1 cellular context compared by ENCODE assay signal in the genomic region with DNA sequence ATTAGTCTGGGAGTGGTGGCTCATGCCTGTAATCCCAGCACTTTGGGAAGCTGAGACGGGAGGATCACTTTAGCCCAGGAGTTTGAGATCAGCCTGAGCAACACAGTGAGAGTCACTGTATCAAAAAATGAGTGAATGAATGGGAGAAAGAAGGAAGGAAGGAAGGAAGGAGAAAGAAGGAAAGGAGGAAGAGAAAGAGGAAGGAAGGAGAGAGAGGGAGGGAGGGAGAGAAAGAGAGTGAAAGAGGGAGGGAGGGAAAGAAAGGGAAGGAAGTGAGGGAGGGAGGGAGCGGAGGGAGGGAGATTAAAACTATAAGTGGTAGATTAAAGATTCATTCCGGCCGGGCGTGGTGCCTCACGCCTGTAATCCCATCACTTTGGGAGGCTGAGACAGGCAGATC.
TF ChIP-seq lines count a peak whose summit lies in the region.

No MANE protein-coding gene starts in this region.

TF ChIP-seq in K562, 482 proteins besides CTCF, POLR2A, EP300 and RAD21 (continued from another document and continues in another):
- TF ChIP-seq, protein P1, sequence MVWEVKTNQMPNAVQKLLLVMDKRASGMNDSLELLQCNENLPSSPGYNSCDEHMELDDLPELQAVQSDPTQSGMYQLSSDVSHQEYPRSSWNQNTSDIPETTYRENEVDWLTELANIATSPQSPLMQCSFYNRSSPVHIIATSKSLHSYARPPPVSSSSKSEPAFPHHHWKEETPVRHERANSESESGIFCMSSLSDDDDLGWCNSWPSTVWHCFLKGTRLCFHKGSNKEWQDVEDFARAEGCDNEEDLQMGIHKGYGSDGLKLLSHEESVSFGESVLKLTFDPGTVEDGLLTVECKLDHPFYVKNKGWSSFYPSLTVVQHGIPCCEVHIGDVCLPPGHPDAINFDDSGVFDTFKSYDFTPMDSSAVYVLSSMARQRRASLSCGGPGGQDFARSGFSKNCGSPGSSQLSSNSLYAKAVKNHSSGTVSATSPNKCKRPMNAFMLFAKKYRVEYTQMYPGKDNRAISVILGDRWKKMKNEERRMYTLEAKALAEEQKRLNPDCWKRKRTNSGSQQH (CRISPR knock-in tag; IDR thresholded peaks at IDR 0.05) = 0 out of 2 replicates have a peak, but pooled peaks have one; percentile 19
- TF ChIP-seq, protein P2, sequence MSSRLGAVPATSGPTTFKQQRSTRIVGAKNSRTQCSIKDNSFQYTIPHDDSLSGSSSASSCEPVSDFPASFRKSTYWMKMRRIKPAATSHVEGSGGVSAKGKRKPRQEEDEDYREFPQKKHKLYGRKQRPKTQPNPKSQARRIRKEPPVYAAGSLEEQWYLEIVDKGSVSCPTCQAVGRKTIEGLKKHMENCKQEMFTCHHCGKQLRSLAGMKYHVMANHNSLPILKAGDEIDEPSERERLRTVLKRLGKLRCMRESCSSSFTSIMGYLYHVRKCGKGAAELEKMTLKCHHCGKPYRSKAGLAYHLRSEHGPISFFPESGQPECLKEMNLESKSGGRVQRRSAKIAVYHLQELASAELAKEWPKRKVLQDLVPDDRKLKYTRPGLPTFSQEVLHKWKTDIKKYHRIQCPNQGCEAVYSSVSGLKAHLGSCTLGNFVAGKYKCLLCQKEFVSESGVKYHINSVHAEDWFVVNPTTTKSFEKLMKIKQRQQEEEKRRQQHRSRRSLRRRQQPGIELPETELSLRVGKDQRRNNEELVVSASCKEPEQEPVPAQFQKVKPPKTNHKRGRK (tag; IDR thresholded peaks at IDR 0.05) = peak; percentile 80
- TF ChIP-seq MTA2 (IDR thresholded peaks at IDR 0.05; ENCODE audit: low read depth) (peak; percentile 40; the same call in 1 of the 2 replicates), L3MBTL2 (IDR thresholded peaks at IDR 0.05) (no peak), PPARD (CRISPR knock-in tag; IDR thresholded peaks at IDR 0.05) (no peak), OTX1 (CRISPR knock-in tag; IDR thresholded peaks at IDR 0.05) (0 out of 2 replicates have a peak, but pooled peaks have one; percentile 24), FOXK1 (CRISPR knock-in tag; IDR thresholded peaks at IDR 0.05; ENCODE audit: borderline replicate concordance) (no peak), FOXJ3 (CRISPR knock-in tag; IDR thresholded peaks at IDR 0.05) (no peak), PRMT5 (CRISPR knock-in tag; IDR thresholded peaks at IDR 0.05) (no peak), MEF2A (IDR thresholded peaks at IDR 0.05; ENCODE audit: control insufficient read depth, low read depth, low read length) (no peak), SAFB2 (IDR thresholded peaks at IDR 0.05; ENCODE audit: borderline replicate concordance, low read depth, low read length, severe bottlenecking) (no peak), NBN (IDR thresholded peaks at IDR 0.05; ENCODE audit: low read depth) (0 out of 2 replicates have a peak, but pooled peaks have one; percentile 25), SETDB1 (IDR thresholded peaks at IDR 0.05; ENCODE audit: low read length) (no peak), ZNF717 (CRISPR knock-in tag; IDR thresholded peaks at IDR 0.05) (no peak), ELF2 (CRISPR knock-in tag; IDR thresholded peaks at IDR 0.05) (no peak), POU5F1 (IDR thresholded peaks at IDR 0.05; ENCODE audit: borderline replicate concordance, low read depth, low read length, partially characterized antibody) (no peak), ZNF444 (CRISPR knock-in tag; IDR thresholded peaks at IDR 0.05) (no peak), NCOA6 (IDR thresholded peaks at IDR 0.05) (no peak), PHF8 (IDR thresholded peaks at IDR 0.05; ENCODE audit: borderline replicate concordance, low read length) (no peak), HDAC1 (IDR thresholded peaks at IDR 0.05) (0 out of 4 replicates have a peak, but pooled peaks of 1 of the 2 experiments have one; percentile 27), DPF2 (IDR thresholded peaks at IDR 0.05) (0 out of 2 replicates have a peak, but pooled peaks have one; percentile 48), KAT8 (IDR thresholded peaks at IDR 0.05; ENCODE audit: low read depth) (no peak), ARNT (IDR thresholded peaks at IDR 0.05) (no peak), NCOA1 (IDR thresholded peaks at IDR 0.05; ENCODE audit: low read depth) (no peak), ZC3H11A (IDR thresholded peaks at IDR 0.05; ENCODE audit: low read depth, low read length) (no peak)
- TF ChIP-seq, protein P3, sequence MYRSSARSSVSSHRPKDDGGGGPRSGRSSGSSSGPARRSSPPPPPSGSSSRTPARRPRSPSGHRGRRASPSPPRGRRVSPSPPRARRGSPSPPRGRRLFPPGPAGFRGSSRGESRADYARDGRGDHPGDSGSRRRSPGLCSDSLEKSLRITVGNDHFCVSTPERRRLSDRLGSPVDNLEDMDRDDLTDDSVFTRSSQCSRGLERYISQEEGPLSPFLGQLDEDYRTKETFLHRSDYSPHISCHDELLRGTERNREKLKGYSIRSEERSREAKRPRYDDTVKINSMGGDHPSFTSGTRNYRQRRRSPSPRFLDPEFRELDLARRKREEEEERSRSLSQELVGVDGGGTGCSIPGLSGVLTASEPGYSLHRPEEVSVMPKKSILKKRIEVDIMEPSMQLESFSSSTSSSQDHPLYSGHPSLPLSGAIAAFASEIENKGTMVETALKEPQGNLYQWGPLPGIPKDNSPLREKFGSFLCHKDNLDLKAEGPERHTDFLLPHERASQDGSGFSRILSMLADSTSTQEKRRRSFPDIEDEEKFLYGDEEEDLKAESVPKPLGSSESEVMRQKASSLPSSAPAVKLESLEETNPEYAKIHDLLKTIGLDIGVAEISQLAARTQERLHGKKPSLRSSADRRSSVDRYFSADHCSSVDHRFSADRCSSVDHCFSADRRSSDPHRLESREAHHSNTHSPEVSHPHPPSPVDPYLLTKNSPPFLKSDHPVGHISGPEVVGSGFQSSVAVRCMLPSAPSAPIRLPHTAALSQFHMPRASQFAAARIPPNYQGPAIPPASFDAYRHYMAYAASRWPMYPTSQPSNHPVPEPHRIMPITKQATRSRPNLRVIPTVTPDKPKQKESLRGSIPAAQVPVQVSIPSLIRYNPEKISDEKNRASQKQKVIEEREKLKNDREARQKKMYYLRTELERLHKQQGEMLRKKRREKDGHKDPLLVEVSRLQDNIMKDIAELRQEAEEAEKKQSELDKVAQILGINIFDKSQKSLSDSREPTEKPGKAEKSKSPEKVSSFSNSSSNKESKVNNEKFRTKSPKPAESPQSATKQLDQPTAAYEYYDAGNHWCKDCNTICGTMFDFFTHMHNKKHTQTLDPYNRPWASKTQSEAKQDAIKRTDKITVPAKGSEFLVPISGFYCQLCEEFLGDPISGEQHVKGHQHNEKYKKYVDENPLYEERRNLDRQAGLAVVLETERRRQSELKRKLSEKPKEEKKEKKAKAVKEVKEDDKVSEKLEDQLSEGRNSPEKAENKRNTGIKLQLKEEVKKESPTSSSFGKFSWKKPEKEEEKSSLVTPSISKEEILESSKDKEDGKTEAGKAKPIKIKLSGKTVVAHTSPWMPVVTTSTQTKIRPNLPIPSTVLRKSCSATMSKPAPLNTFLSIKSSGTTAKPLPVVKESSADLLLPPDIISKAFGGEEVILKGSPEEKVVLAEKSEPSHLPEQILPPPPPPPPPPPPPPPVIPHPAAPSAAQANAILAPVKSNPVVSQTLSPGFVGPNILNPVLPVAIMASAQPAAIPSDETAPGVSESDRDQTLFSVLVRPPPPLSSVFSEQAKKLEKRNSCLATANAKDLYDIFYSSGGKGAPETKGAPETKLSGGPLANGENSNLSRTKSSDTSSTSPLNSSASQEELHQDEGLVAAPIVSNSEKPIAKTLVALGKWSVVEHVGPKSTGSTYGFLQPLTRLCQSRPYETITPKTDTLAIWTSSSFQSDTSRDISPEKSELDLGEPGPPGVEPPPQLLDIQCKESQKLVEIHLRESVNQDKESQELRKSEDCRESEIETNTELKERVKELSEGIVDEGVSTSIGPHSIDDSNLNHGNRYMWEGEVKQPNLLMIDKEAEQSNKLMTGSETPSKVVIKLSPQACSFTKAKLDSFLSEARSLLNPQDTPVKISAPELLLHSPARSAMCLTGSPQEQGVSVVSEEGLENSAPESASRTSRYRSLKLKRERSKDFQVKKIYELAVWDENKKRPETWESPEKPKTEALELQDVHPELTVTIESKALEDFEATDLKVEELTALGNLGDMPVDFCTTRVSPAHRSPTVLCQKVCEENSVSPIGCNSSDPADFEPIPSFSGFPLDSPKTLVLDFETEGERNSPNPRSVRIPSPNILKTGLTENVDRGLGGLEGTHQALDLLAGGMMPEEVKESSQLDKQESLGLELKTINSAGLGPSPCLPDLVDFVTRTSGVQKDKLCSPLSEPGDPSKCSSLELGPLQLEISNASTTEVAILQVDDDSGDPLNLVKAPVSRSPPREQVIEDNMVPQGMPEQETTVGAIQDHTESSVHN (IDR thresholded peaks at IDR 0.05; ENCODE audit: borderline replicate concordance in 1 of 2, low read depth in 1 of 2) = no peak
- TF ChIP-seq, protein P4, sequence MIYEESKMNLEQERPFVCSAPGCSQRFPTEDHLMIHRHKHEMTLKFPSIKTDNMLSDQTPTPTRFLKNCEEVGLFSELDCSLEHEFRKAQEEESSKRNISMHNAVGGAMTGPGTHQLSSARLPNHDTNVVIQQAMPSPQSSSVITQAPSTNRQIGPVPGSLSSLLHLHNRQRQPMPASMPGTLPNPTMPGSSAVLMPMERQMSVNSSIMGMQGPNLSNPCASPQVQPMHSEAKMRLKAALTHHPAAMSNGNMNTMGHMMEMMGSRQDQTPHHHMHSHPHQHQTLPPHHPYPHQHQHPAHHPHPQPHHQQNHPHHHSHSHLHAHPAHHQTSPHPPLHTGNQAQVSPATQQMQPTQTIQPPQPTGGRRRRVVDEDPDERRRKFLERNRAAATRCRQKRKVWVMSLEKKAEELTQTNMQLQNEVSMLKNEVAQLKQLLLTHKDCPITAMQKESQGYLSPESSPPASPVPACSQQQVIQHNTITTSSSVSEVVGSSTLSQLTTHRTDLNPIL (CRISPR knock-in tag; IDR thresholded peaks at IDR 0.05) = no peak
- TF ChIP-seq, protein P5, sequence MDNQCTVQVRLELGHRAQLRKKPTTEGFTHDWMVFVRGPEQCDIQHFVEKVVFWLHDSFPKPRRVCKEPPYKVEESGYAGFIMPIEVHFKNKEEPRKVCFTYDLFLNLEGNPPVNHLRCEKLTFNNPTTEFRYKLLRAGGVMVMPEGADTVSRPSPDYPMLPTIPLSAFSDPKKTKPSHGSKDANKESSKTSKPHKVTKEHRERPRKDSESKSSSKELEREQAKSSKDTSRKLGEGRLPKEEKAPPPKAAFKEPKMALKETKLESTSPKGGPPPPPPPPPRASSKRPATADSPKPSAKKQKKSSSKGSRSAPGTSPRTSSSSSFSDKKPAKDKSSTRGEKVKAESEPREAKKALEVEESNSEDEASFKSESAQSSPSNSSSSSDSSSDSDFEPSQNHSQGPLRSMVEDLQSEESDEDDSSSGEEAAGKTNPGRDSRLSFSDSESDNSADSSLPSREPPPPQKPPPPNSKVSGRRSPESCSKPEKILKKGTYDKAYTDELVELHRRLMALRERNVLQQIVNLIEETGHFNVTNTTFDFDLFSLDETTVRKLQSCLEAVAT (IDR thresholded peaks at IDR 0.05) = 0 out of 4 replicates have a peak, but pooled peaks of 1 of the 2 experiments have one; percentile 44
- TF ChIP-seq, protein P6, sequence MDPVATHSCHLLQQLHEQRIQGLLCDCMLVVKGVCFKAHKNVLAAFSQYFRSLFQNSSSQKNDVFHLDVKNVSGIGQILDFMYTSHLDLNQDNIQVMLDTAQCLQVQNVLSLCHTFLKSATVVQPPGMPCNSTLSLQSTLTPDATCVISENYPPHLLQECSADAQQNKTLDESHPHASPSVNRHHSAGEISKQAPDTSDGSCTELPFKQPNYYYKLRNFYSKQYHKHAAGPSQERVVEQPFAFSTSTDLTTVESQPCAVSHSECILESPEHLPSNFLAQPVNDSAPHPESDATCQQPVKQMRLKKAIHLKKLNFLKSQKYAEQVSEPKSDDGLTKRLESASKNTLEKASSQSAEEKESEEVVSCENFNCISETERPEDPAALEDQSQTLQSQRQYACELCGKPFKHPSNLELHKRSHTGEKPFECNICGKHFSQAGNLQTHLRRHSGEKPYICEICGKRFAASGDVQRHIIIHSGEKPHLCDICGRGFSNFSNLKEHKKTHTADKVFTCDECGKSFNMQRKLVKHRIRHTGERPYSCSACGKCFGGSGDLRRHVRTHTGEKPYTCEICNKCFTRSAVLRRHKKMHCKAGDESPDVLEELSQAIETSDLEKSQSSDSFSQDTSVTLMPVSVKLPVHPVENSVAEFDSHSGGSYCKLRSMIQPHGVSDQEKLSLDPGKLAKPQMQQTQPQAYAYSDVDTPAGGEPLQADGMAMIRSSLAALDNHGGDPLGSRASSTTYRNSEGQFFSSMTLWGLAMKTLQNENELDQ (CRISPR knock-in tag; IDR thresholded peaks at IDR 0.05; ENCODE audit: borderline replicate concordance) = no peak
- TF ChIP-seq, protein P7, sequence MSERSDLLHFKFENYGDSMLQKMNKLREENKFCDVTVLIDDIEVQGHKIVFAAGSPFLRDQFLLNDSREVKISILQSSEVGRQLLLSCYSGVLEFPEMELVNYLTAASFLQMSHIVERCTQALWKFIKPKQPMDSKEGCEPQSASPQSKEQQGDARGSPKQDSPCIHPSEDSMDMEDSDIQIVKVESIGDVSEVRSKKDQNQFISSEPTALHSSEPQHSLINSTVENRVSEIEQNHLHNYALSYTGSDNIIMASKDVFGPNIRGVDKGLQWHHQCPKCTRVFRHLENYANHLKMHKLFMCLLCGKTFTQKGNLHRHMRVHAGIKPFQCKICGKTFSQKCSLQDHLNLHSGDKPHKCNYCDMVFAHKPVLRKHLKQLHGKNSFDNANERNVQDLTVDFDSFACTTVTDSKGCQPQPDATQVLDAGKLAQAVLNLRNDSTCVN (CRISPR knock-in tag; IDR thresholded peaks at IDR 0.05) = peak; percentile 60; the same call in 1 of the 2 replicates
- TF ChIP-seq, protein P8, sequence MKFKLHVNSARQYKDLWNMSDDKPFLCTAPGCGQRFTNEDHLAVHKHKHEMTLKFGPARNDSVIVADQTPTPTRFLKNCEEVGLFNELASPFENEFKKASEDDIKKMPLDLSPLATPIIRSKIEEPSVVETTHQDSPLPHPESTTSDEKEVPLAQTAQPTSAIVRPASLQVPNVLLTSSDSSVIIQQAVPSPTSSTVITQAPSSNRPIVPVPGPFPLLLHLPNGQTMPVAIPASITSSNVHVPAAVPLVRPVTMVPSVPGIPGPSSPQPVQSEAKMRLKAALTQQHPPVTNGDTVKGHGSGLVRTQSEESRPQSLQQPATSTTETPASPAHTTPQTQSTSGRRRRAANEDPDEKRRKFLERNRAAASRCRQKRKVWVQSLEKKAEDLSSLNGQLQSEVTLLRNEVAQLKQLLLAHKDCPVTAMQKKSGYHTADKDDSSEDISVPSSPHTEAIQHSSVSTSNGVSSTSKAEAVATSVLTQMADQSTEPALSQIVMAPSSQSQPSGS (CRISPR knock-in tag; IDR thresholded peaks at IDR 0.05) = no peak
- TF ChIP-seq, protein P9, sequence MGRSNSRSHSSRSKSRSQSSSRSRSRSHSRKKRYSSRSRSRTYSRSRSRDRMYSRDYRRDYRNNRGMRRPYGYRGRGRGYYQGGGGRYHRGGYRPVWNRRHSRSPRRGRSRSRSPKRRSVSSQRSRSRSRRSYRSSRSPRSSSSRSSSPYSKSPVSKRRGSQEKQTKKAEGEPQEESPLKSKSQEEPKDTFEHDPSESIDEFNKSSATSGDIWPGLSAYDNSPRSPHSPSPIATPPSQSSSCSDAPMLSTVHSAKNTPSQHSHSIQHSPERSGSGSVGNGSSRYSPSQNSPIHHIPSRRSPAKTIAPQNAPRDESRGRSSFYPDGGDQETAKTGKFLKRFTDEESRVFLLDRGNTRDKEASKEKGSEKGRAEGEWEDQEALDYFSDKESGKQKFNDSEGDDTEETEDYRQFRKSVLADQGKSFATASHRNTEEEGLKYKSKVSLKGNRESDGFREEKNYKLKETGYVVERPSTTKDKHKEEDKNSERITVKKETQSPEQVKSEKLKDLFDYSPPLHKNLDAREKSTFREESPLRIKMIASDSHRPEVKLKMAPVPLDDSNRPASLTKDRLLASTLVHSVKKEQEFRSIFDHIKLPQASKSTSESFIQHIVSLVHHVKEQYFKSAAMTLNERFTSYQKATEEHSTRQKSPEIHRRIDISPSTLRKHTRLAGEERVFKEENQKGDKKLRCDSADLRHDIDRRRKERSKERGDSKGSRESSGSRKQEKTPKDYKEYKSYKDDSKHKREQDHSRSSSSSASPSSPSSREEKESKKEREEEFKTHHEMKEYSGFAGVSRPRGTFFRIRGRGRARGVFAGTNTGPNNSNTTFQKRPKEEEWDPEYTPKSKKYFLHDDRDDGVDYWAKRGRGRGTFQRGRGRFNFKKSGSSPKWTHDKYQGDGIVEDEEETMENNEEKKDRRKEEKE (IDR thresholded peaks at IDR 0.05; ENCODE audit: borderline replicate concordance in 1 of 2, control insufficient read depth in 1 of 2, low read depth in 2 of 2, low read length in 1 of 2) = peak in 1 of 2 experiments; percentile 15; a peak in 1 of 4 replicates
